Comparison of ENCODE assay signal across 26 cellular contexts in genomic region chr1:52145137-52145536, GRCh38. TPM values are rescaled to one million over a fixed set of nuclear protein-coding genes. Genes with fewer than 3 reads are reported as not detected.
DNase-seq lines count a peak whose midpoint lies in the region; ATAC-seq and TF ChIP-seq lines count a peak whose summit lies in the region.
"Had no signal": no experiment of that assay in that cellular context is flagged by ENCODE, and none has a peak within 500 bp of the region (broad histone marks: within the 10 kb centered on the region; RNA-seq: fewer than 3 reads in every experiment).

No MANE protein-coding gene starts in this region.

- H3K36me3 Mint-ChIP-seq in neural crest cell (ENCODE audit: low read depth), result no peaks in the 10 kb centered on the region
- H3K36me3 Mint-ChIP-seq: activated naive CD8-positive, alpha-beta T cell treated with anti-CD3 and anti-CD28 coated beads, Interleukin-2, amount 10 ng/mL, durations not matched to agents 7 days and 5 days; naive thymus-derived CD4-positive, alpha-beta T cell had no signal

- H3K9me2 ChIP-seq in Loucy (replicated peaks; ENCODE audit: low read depth, low read length), result no peaks in the 10 kb centered on the region

- H3K79me2 ChIP-seq in Loucy (ENCODE audit: insufficient read depth, low read length), result peaks cover 14% of the 10 kb centered on the region; the same call in 1 of the 2 replicates

- no peak for TF ChIP-seq CTCF in Loucy (conservative IDR thresholded peaks at IDR 0.05; ENCODE audit: low read length)
- no peak for TF ChIP-seq CTCF in fibroblast of villous mesenchyme (IDR thresholded peaks at IDR 0.05; ENCODE audit: insufficient read depth, low read depth, low read length)
- TF ChIP-seq CTCF in neural crest cell (conservative IDR thresholded peaks at IDR 0.05), result no peak
- TF ChIP-seq CTCF in foreskin fibroblast (IDR thresholded peaks at IDR 0.05; ENCODE audit: low read depth, low read length), result no peak

- H3K4me1 Mint-ChIP-seq in neural crest cell, result peaks cover 23% of the 10 kb centered on the region

- peaks cover 37% of the 10 kb centered on the region for H3K4me1 ChIP-seq in Loucy (ENCODE audit: insufficient read depth, low read length, poor library complexity, severe bottlenecking)

- DNase-seq in NCI-H82 (lab: John Stamatoyannopoulos, UW), result peak; percentile 42
- no peak for DNase-seq in NCI-H82 treated with DMSO at 0.1 percent for 48 hours (lab: John Stamatoyannopoulos, UW; ENCODE audit: unreplicated experiment)
- peak; percentile 27 for DNase-seq in fibroblast of villous mesenchyme (ENCODE audit: low read depth)
- no peak for DNase-seq in neural crest cell (ENCODE audit: low read depth, low spot score)
- DNase-seq in EL, result no peak
- DNase-seq in foreskin fibroblast, result no peak
- DNase-seq: activated CD4-positive, alpha-beta T cell treated with anti-CD3 and anti-CD28 coated beads for 36 hours; activated naive CD8-positive, alpha-beta T cell treated with anti-CD3 and anti-CD28 coated beads, Interleukin-2, amount 10 ng/mL, durations not matched to agents 7 days and 5 days; activated T-cell treated with anti-CD3 and anti-CD28 coated beads for 4 hours; effector CD8-positive, alpha-beta T cell; KBM-7; MM.1S; naive thymus-derived CD4-positive, alpha-beta T cell; NCI-H2029; NCI-H345; NCI-H69; ovary; retina; stimulated activated naive CD4-positive, alpha-beta T cell; thyroid gland had no signal

- peaks cover 6% of the 10 kb centered on the region for H4K20me1 ChIP-seq in Loucy (ENCODE audit: insufficient read depth, low read length, poor library complexity, severe bottlenecking)

- H3K4me2 ChIP-seq in Loucy (ENCODE audit: low read depth, low read length, poor library complexity, severe bottlenecking), result peak overlapping the region; percentile 61

- H3K4me3 Mint-ChIP-seq in neural crest cell, result peak overlapping the region; percentile 11
- H3K4me3 Mint-ChIP-seq: activated CD4-positive, alpha-beta T cell treated with anti-CD3 and anti-CD28 coated beads for 36 hours; activated naive CD8-positive, alpha-beta T cell treated with anti-CD3 and anti-CD28 coated beads, Interleukin-2, amount 10 ng/mL, durations not matched to agents 7 days and 5 days had no signal

- no peak overlapping the region for H3K9ac ChIP-seq in Loucy (ENCODE audit: low read depth, low read length, poor library complexity, severe bottlenecking)

- no peak overlapping the region for H2AFZ ChIP-seq in Loucy (ENCODE audit: low read length)

- no peaks in the 10 kb centered on the region; the same call in 1 of the 2 replicates for H3F3A ChIP-seq in Loucy (ENCODE audit: low read depth)

- ATAC-seq in GM21786 (IDR thresholded peaks at IDR 0.05; ENCODE audit: unreplicated experiment), result no peak
- ATAC-seq: activated CD4-positive, alpha-beta T cell treated with anti-CD3 and anti-CD28 coated beads for 36 hours; naive thymus-derived CD4-positive, alpha-beta T cell had no signal

- no peaks in the 10 kb centered on the region for H3K36me3 ChIP-seq in Loucy (ENCODE audit: insufficient read depth, low read length)
- H3K36me3 ChIP-seq: ovary, thyroid gland had no signal

- no peaks in the 10 kb centered on the region for H3K27me3 ChIP-seq in Loucy (ENCODE audit: insufficient read depth, low read length, poor library complexity, severe bottlenecking)
- H3K27me3 ChIP-seq: ovary, thyroid gland had no signal

- no peaks in the 10 kb centered on the region for H3K9me3 ChIP-seq in Loucy (ENCODE audit: insufficient read depth, low read depth, low read length)
- H3K9me3 ChIP-seq: ovary, thyroid gland had no signal

- H3K27ac Mint-ChIP-seq in neural crest cell (ENCODE audit: unreplicated experiment), result no peak overlapping the region
- H3K27ac Mint-ChIP-seq: activated CD4-positive, alpha-beta T cell treated with anti-CD3 and anti-CD28 coated beads for 36 hours; activated naive CD8-positive, alpha-beta T cell treated with anti-CD3 and anti-CD28 coated beads, Interleukin-2, amount 10 ng/mL, durations not matched to agents 7 days and 5 days; activated T-helper 2 cell treated with anti-CD3 and anti-CD28 coated beads, Interferon-gamma antibody, Interleukin-2, Interleukin-4, amounts not matched to agents 10 μg/mL and 5 μg/mL and 100 μg/mL, durations not matched to agents 14 hours and 24 hours and 36 hours; CD14-positive monocyte; naive thymus-derived CD4-positive, alpha-beta T cell had no signal

- peaks cover 1% of the 10 kb centered on the region for H3K27me3 Mint-ChIP-seq in neural crest cell (ENCODE audit: low read depth)

- peak overlapping the region; percentile 32 for H3K4me3 ChIP-seq in Loucy (ENCODE audit: low read length, poor library complexity, severe bottlenecking)
- no peak overlapping the region for H3K4me3 ChIP-seq in fibroblast of villous mesenchyme (ENCODE audit: low read depth, low read length)
- no peak overlapping the region for H3K4me3 ChIP-seq in foreskin fibroblast (ENCODE audit: low read depth in 1 of 2, low read length in 2 of 2)
- H3K4me3 ChIP-seq: coronary artery, ovary, skin epidermis, thyroid gland had no signal

- no peaks in the 10 kb centered on the region for H3K9me3 Mint-ChIP-seq in neural crest cell
- H3K9me3 Mint-ChIP-seq: activated naive CD8-positive, alpha-beta T cell treated with anti-CD3 and anti-CD28 coated beads, Interleukin-2, amount 10 ng/mL, durations not matched to agents 7 days and 5 days; activated T-helper 2 cell treated with anti-CD3 and anti-CD28 coated beads, Interferon-gamma antibody, Interleukin-2, Interleukin-4, amounts not matched to agents 10 μg/mL and 5 μg/mL and 100 μg/mL, durations not matched to agents 14 hours and 24 hours and 36 hours; naive thymus-derived CD4-positive, alpha-beta T cell had no signal

RNA-seq across cellular contexts. Expression of gene ZFYVE9, which starts 3.2 kb away (rescaled TPM):
- total RNA-seq in fibroblast of villous mesenchyme, result 23.8 and 41.9 TPM in 2 replicates
- total RNA-seq in neural crest cell, result 28.0 and 29.7 TPM in 2 replicates

Comparison
In these comparisons a context has a peak if more than half of its experiments do, and no peak if none do; other contexts are left out.
1. DNase-seq: peak in NCI-H82 (single experiment) and fibroblast of villous mesenchyme (single experiment); none in NCI-H82 treated with DMSO at 0.1 percent for 48 hours (single experiment), neural crest cell (single experiment), EL (single experiment) and foreskin fibroblast (0 of 2).